Comparison of ENCODE assay signal across 17 cellular contexts in the genomic region with DNA sequence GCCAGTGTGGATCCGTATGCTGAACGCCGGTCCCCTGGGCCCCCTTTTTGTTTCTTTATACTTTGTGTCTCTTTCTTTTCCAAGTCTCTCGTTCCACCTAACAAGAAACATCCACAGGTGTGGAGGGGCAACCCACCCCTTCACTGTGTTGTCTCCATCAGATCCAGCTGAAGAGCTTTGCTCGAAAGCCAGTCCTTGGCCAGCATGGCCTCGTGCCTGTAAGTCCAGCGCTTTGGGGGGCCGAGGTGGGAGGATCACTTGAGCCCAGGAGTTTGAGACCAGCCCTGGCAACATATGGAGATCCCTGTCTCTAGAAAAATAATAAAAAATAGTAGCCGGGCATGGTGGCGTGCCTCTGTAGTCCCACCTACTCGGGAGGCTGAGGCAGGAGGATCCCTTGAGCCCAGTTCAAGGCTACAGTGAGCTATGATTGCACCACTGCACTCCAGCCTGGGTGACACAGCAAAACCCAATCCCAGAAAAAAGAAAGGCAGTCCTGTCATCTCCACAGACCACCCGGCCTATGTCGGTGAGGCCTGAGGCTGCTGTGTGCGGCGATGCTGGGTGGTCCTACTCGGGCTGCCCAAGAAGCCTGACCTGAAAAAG. TPM values are rescaled to one million over a fixed set of nuclear protein-coding genes. Genes with fewer than 3 reads are reported as not detected.
DNase-seq lines count a peak whose midpoint lies in the region; ATAC-seq and TF ChIP-seq lines count a peak whose summit lies in the region.
"Had no signal": no experiment of that assay in that cellular context is flagged by ENCODE, and none has a peak within 500 bp of the region (broad histone marks: within the 10 kb centered on the region; RNA-seq: fewer than 3 reads in every experiment).

No MANE protein-coding gene starts in this region.

- no peak for DNase-seq in activated naive CD8-positive, alpha-beta T cell treated with anti-CD3 and anti-CD28 coated beads, Interleukin-2, amount 10 ng/mL, durations not matched to agents 7 days and 5 days
- no peak for DNase-seq in activated naive CD8-positive, alpha-beta T cell treated with anti-CD3 and anti-CD28 coated beads, Interleukin-2, amount 50 U/mL, for 24 hours
- DNase-seq in left lung, result no peak
- DNase-seq in upper lobe of left lung, result no peak
- DNase-seq in GM10266 (ENCODE audit: extremely low spot score), result no peak
- DNase-seq in NCI-H2029 treated with DMSO at 0.1 percent for 48 hours (lab: John Stamatoyannopoulos, UW), result no peak
- DNase-seq: caudate nucleus; effector memory CD4-positive, alpha-beta T cell; left cardiac atrium; stimulated activated naive CD8-positive, alpha-beta T cell treated with anti-CD3 and anti-CD28 coated beads, Interleukin-15, amount 100 ng/mL, for 72 hours had no signal

- H3K27me3 ChIP-seq in left lung (peaks cover 0 to 11% of the 10 kb centered on the region in 2 donors), upper lobe of left lung (no peaks in the 10 kb centered on the region)

- no peak overlapping the region for H3K4me3 ChIP-seq in left lung
- H3K4me3 ChIP-seq in upper lobe of left lung, result no peak overlapping the region
- H3K4me3 ChIP-seq: prostate gland had no signal

- no peak for TF ChIP-seq POLR2A in upper lobe of left lung (IDR thresholded peaks at IDR 0.05)

- H3K4me3 Mint-ChIP-seq in activated naive CD8-positive, alpha-beta T cell treated with anti-CD3 and anti-CD28 coated beads, Interleukin-2, amount 10 ng/mL, durations not matched to agents 7 days and 5 days, result no peak overlapping the region
- H3K4me3 Mint-ChIP-seq in activated naive CD8-positive, alpha-beta T cell treated with anti-CD3 and anti-CD28 coated beads, Interleukin-2, amount 50 U/mL, for 24 hours, result no peak overlapping the region
- peak overlapping the region; percentile 26 for H3K4me3 Mint-ChIP-seq in activated T-helper 17 cell treated with anti-CD3 and anti-CD28 coated beads, Interleukin-2, amount 50 U/mL, for 72 hours
- H3K4me3 Mint-ChIP-seq: activated CD4-positive, alpha-beta T cell treated with anti-CD3 and anti-CD28 coated beads for 36 hours had no signal

- WGBS in upper lobe of left lung, 2 donors, result 87 to 93% methylated on average over 11 to 16 of the region's 16 CpGs

- TF ChIP-seq CTCF in left lung (IDR thresholded peaks at IDR 0.05), result no peak
- no peak for TF ChIP-seq CTCF in upper lobe of left lung (IDR thresholded peaks at IDR 0.05)
- TF ChIP-seq CTCF in GM10266 (IDR thresholded peaks at IDR 0.05; ENCODE audit: control insufficient read depth, insufficient read depth, low read depth, missing control alignments), result no peak

- no peaks in the 10 kb centered on the region for H3K36me3 Mint-ChIP-seq in activated naive CD8-positive, alpha-beta T cell treated with anti-CD3 and anti-CD28 coated beads, Interleukin-2, amount 10 ng/mL, durations not matched to agents 7 days and 5 days
- no peaks in the 10 kb centered on the region for H3K36me3 Mint-ChIP-seq in activated naive CD8-positive, alpha-beta T cell treated with anti-CD3 and anti-CD28 coated beads, Interleukin-2, amount 50 U/mL, for 24 hours (ENCODE audit: low read depth)
- H3K36me3 Mint-ChIP-seq in activated T-helper 17 cell treated with anti-CD3 and anti-CD28 coated beads, Interleukin-2, amount 50 U/mL, for 72 hours (ENCODE audit: low read depth), result no peaks in the 10 kb centered on the region

- H3K36me3 ChIP-seq in left lung (no peaks in the 10 kb centered on the region), upper lobe of left lung (no peaks in the 10 kb centered on the region)
- H3K36me3 ChIP-seq: prostate gland had no signal

- H3K27me3 Mint-ChIP-seq in activated naive CD8-positive, alpha-beta T cell treated with anti-CD3 and anti-CD28 coated beads, Interleukin-2, amount 10 ng/mL, durations not matched to agents 7 days and 5 days, result peaks cover 4% of the 10 kb centered on the region
- peaks cover 2% of the 10 kb centered on the region for H3K27me3 Mint-ChIP-seq in activated naive CD8-positive, alpha-beta T cell treated with anti-CD3 and anti-CD28 coated beads, Interleukin-2, amount 50 U/mL, for 24 hours
- peaks cover 3% of the 10 kb centered on the region for H3K27me3 Mint-ChIP-seq in activated T-helper 17 cell treated with anti-CD3 and anti-CD28 coated beads, Interleukin-2, amount 50 U/mL, for 72 hours
- H3K27me3 Mint-ChIP-seq: stimulated activated naive CD8-positive, alpha-beta T cell treated with anti-CD3 and anti-CD28 coated beads, Interleukin-15, amount 100 ng/mL, for 72 hours had no signal

- no peak for ATAC-seq in activated naive CD8-positive, alpha-beta T cell treated with anti-CD3 and anti-CD28 coated beads, Interleukin-2, amount 10 ng/mL, durations not matched to agents 7 days and 5 days (ENCODE audit: low read depth)
- no peak for ATAC-seq in activated naive CD8-positive, alpha-beta T cell treated with anti-CD3 and anti-CD28 coated beads, Interleukin-2, amount 50 U/mL, for 24 hours
- ATAC-seq in activated T-helper 17 cell treated with anti-CD3 and anti-CD28 coated beads, Interleukin-2, amount 50 U/mL, for 72 hours (replicated peaks), result no peak
- ATAC-seq in left lung, result no peak
- no peak for ATAC-seq in upper lobe of left lung (ENCODE audit: low FRiP score in 2 of 2)
- no peak for ATAC-seq in HG03571 (IDR thresholded peaks at IDR 0.05; ENCODE audit: unreplicated experiment)
- ATAC-seq: activated CD4-positive, alpha-beta T cell treated with anti-CD3 and anti-CD28 coated beads for 36 hours; left cardiac atrium; Right ventricle myocardium inferior; stimulated activated naive CD8-positive, alpha-beta T cell treated with anti-CD3 and anti-CD28 coated beads, Interleukin-15, amount 100 ng/mL, for 72 hours had no signal

- peak overlapping the region; percentile 45 for H3K27ac Mint-ChIP-seq in activated naive CD8-positive, alpha-beta T cell treated with anti-CD3 and anti-CD28 coated beads, Interleukin-2, amount 10 ng/mL, durations not matched to agents 7 days and 5 days
- H3K27ac Mint-ChIP-seq in activated naive CD8-positive, alpha-beta T cell treated with anti-CD3 and anti-CD28 coated beads, Interleukin-2, amount 50 U/mL, for 24 hours, result no peak overlapping the region
- H3K27ac Mint-ChIP-seq in activated T-helper 17 cell treated with anti-CD3 and anti-CD28 coated beads, Interleukin-2, amount 50 U/mL, for 72 hours, result no peak overlapping the region
- H3K27ac Mint-ChIP-seq: activated CD4-positive, alpha-beta T cell treated with anti-CD3 and anti-CD28 coated beads for 36 hours; stimulated activated naive CD8-positive, alpha-beta T cell treated with anti-CD3 and anti-CD28 coated beads, Interleukin-15, amount 100 ng/mL, for 72 hours had no signal

- peaks cover 20% of the 10 kb centered on the region for H3K4me1 Mint-ChIP-seq in activated naive CD8-positive, alpha-beta T cell treated with anti-CD3 and anti-CD28 coated beads, Interleukin-2, amount 10 ng/mL, durations not matched to agents 7 days and 5 days
- peaks cover 50% of the 10 kb centered on the region for H3K4me1 Mint-ChIP-seq in activated naive CD8-positive, alpha-beta T cell treated with anti-CD3 and anti-CD28 coated beads, Interleukin-2, amount 50 U/mL, for 24 hours
- peaks cover 10% of the 10 kb centered on the region for H3K4me1 Mint-ChIP-seq in activated T-helper 17 cell treated with anti-CD3 and anti-CD28 coated beads, Interleukin-2, amount 50 U/mL, for 72 hours

- POLR2A ChIA-PET in activated naive CD8-positive, alpha-beta T cell treated with anti-CD3 and anti-CD28 coated beads, Interleukin-2, amount 10 ng/mL, durations not matched to agents 7 days and 5 days (lab: Charles Lee), result interaction anchor here (1.3 kb wide), 1 partner anchor 10 kb away, joined by 5 read pairs; a partner anchor contains a TSS

- no peak for TF ChIP-seq EP300 in upper lobe of left lung (IDR thresholded peaks at IDR 0.05)

- intact Hi-C loops in left lung (cut with DNase I), result no loop called here

- no peaks in the 10 kb centered on the region for H3K9me3 Mint-ChIP-seq in activated naive CD8-positive, alpha-beta T cell treated with anti-CD3 and anti-CD28 coated beads, Interleukin-2, amount 10 ng/mL, durations not matched to agents 7 days and 5 days
- H3K9me3 Mint-ChIP-seq in activated naive CD8-positive, alpha-beta T cell treated with anti-CD3 and anti-CD28 coated beads, Interleukin-2, amount 50 U/mL, for 24 hours, result no peaks in the 10 kb centered on the region
- H3K9me3 Mint-ChIP-seq in activated T-helper 17 cell treated with anti-CD3 and anti-CD28 coated beads, Interleukin-2, amount 50 U/mL, for 72 hours, result no peaks in the 10 kb centered on the region
- H3K9me3 Mint-ChIP-seq: CD8-positive, alpha-beta memory T cell; stimulated activated naive CD8-positive, alpha-beta T cell treated with anti-CD3 and anti-CD28 coated beads, Interleukin-15, amount 100 ng/mL, for 72 hours had no signal

- H3K27ac ChIP-seq in left lung, result peak overlapping the region; percentile 67 to 90
- H3K27ac ChIP-seq in upper lobe of left lung, result peak overlapping the region; percentile 42 to 90 (median 80)
- H3K27ac ChIP-seq: KMS-11, prostate gland had no signal

- H3K4me1 ChIP-seq in left lung, result peaks cover 8 to 33% of the 10 kb centered on the region in 2 donors
- peaks cover 17 to 65% (median 36%) of the 10 kb centered on the region in 4 donors for H3K4me1 ChIP-seq in upper lobe of left lung

- no peaks in the 10 kb centered on the region for H3K9me3 ChIP-seq in left lung
- H3K9me3 ChIP-seq in upper lobe of left lung, result no peaks in the 10 kb centered on the region
- H3K9me3 ChIP-seq: prostate gland had no signal

RNA-seq across cellular contexts. Expression of a gene that starts 3.4 kb away (rescaled TPM):
- total RNA-seq in activated naive CD8-positive, alpha-beta T cell treated with anti-CD3 and anti-CD28 coated beads, Interleukin-2, amount 10 ng/mL, durations not matched to agents 7 days and 5 days, result 10 to 100 TPM; 14.0 to 18.0 TPM
- 1 to 10 TPM; 2.7 to 9.2 TPM for total RNA-seq in activated T-helper 17 cell treated with anti-CD3 and anti-CD28 coated beads, Interleukin-2, amount 50 U/mL, for 72 hours
- 10 to 100 TPM; 23.1 to 38.5 TPM for total RNA-seq in left lung
- total RNA-seq in upper lobe of left lung, result 10 to 100 TPM; 32.1 to 80.7 (median 43.8) TPM

RNA-seq across cellular contexts. Expression of a gene that starts 9.6 kb away (rescaled TPM):
- 10 to 100 TPM; 29.0 to 29.2 TPM for total RNA-seq in activated naive CD8-positive, alpha-beta T cell treated with anti-CD3 and anti-CD28 coated beads, Interleukin-2, amount 10 ng/mL, durations not matched to agents 7 days and 5 days
- total RNA-seq in activated T-helper 17 cell treated with anti-CD3 and anti-CD28 coated beads, Interleukin-2, amount 50 U/mL, for 72 hours, result 10 to 100 TPM; 16.8 to 19.5 TPM
- total RNA-seq in left lung, result 10 to 100 TPM; 44.8 to 69.8 TPM
- 10 to 100 TPM; 37.6 to 90.7 (median 66.5) TPM for total RNA-seq in upper lobe of left lung

RNA-seq across cellular contexts. Expression of a gene that starts 27.3 kb away (rescaled TPM):
- total RNA-seq in activated naive CD8-positive, alpha-beta T cell treated with anti-CD3 and anti-CD28 coated beads, Interleukin-2, amount 10 ng/mL, durations not matched to agents 7 days and 5 days, result 100 to 1,000 TPM; 106 to 107 TPM
- 100 to 1,000 TPM; 115 to 197 TPM for total RNA-seq in activated T-helper 17 cell treated with anti-CD3 and anti-CD28 coated beads, Interleukin-2, amount 50 U/mL, for 72 hours
- total RNA-seq in left lung (100 to 1,000 TPM in 1 of 2 donors, 10 to 100 TPM in 1; 82.7 to 106 TPM), upper lobe of left lung (100 to 1,000 TPM in 1 of 6 donors, 10 to 100 TPM in 5; 11.5 to 101 (median 27.8) TPM)
